In the genomic region with DNA sequence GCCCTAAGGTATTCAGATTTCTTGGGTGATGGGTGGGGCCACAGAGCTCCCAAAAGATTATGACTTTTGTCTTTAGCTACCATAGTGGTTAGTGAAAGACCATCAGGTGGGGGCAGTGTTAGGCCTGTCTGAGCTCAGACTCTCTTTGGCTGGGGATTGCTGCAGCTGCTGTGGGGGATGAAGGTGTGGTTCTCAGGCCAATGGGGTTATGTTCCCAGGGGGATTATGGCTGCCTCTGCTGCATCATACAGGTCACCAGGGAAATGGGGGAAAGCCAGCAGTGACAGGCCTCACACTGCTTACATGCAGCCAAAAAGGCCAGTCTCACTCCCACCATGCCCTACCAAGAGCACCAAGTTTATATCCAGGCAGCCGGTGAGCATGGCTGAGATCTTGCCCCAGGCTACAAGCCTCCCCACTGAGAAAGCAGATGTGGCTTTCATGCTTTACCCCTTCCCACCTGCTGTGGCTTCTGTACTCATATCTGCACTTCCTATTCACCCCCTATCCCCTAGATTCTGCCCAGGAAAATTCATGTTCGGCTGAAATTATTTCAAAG, we compare ENCODE assay signal across 1 cellular context.
TF ChIP-seq lines count a peak whose summit lies in the region.

No MANE protein-coding gene starts in this region.

TF ChIP-seq in GM12878, 131 proteins besides CTCF, POLR2A, EP300 and RAD21 (continued from another document and continues in another):
- TF ChIP-seq, protein P1, sequence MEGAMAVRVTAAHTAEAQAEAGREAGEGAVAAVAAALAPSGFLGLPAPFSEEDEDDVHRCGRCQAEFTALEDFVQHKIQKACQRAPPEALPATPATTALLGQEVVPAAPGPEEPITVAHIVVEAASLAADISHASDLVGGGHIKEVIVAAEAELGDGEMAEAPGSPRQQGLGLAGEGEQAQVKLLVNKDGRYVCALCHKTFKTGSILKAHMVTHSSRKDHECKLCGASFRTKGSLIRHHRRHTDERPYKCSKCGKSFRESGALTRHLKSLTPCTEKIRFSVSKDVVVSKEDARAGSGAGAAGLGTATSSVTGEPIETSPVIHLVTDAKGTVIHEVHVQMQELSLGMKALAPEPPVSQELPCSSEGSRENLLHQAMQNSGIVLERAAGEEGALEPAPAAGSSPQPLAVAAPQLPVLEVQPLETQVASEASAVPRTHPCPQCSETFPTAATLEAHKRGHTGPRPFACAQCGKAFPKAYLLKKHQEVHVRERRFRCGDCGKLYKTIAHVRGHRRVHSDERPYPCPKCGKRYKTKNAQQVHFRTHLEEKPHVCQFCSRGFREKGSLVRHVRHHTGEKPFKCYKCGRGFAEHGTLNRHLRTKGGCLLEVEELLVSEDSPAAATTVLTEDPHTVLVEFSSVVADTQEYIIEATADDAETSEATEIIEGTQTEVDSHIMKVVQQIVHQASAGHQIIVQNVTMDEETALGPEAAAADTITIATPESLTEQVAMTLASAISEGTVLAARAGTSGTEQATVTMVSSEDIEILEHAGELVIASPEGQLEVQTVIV (IDR thresholded peaks at IDR 0.05; ENCODE audit: borderline replicate concordance, partially characterized antibody), result no peak
- TF ChIP-seq STAT1 (conservative IDR thresholded peaks at IDR 0.05) (no peak), SIX5 (IDR thresholded peaks at IDR 0.05; ENCODE audit: low read depth, low read length, severe bottlenecking) (no peak), CBFB (IDR thresholded peaks at IDR 0.05; ENCODE audit: low read depth) (0 out of 2 replicates have a peak, but pooled peaks have one; percentile 65), TBL1XR1 (IDR thresholded peaks at IDR 0.05; ENCODE audit: low read depth, low read length) (0 out of 2 replicates have a peak, but pooled peaks have one; percentile 67), IKZF1 (conservative IDR thresholded peaks at IDR 0.05) (peak; percentile 84), SMAD5 (IDR thresholded peaks at IDR 0.05; ENCODE audit: low read depth) (no peak), BHLHE40 (IDR thresholded peaks at IDR 0.05; ENCODE audit: borderline replicate concordance in 1 of 2, low read depth in 2 of 2, low read length in 1 of 2) (peak; percentile 34 to 57; a peak in 2 of 4 replicates), EED (IDR thresholded peaks at IDR 0.05; ENCODE audit: low read depth) (peak; percentile 86), SIN3A (IDR thresholded peaks at IDR 0.05; ENCODE audit: low read depth, low read length) (no peak), HDAC6 (IDR thresholded peaks at IDR 0.05; ENCODE audit: unreplicated experiment) (no peak), DPF2 (IDR thresholded peaks at IDR 0.05) (peak; percentile 93), IRF4 (IDR thresholded peaks at IDR 0.05; ENCODE audit: low read depth, low read length) (peak; percentile 79), MTA2 (IDR thresholded peaks at IDR 0.05; ENCODE audit: low read depth) (peak; percentile 75), RFX5 (IDR thresholded peaks at IDR 0.05; ENCODE audit: low read depth, low read length) (no peak), PAX8 (IDR thresholded peaks at IDR 0.05) (no peak), CHD2 (IDR thresholded peaks at IDR 0.05; ENCODE audit: borderline replicate concordance, low read depth, low read length) (peak; percentile 40; the same call in 1 of the 2 replicates), SPI1 (IDR thresholded peaks at IDR 0.05; ENCODE audit: borderline replicate concordance, insufficient read depth, low read depth, low read length) (peak; percentile 59; the same call in 1 of the 2 replicates), WRNIP1 (IDR thresholded peaks at IDR 0.05; ENCODE audit: borderline replicate concordance, low read depth, low read length) (no peak), BMI1 (IDR thresholded peaks at IDR 0.05; ENCODE audit: borderline replicate concordance) (0 out of 2 replicates have a peak, but pooled peaks have one; percentile 39), NRF1 (conservative IDR thresholded peaks at IDR 0.05; ENCODE audit: low read depth, low read length) (no peak), NR2C1 (IDR thresholded peaks at IDR 0.05) (peak; percentile 37), CREB1 (IDR thresholded peaks at IDR 0.05; ENCODE audit: low read depth) (0 out of 2 replicates have a peak, but pooled peaks have one; percentile 12), POU2F2 (IDR thresholded peaks at IDR 0.05; ENCODE audit: borderline replicate concordance, low read depth, low read length) (0 out of 3 replicates have a peak, but pooled peaks have one; percentile 10), CHD4 (IDR thresholded peaks at IDR 0.05) (no peak), CBX3 (IDR thresholded peaks at IDR 0.05; ENCODE audit: borderline replicate concordance, low read depth) (no peak), HDAC2 (IDR thresholded peaks at IDR 0.05) (no peak), ZNF207 (IDR thresholded peaks at IDR 0.05; ENCODE audit: borderline replicate concordance) (no peak), SUZ12 (IDR thresholded peaks at IDR 0.05; ENCODE audit: unreplicated experiment) (no peak), CBX5 (IDR thresholded peaks at IDR 0.05; ENCODE audit: low read depth) (no peak), KAT2A (conservative IDR thresholded peaks at IDR 0.05; ENCODE audit: control insufficient read depth, low read depth, low read length) (no peak), MXI1 (IDR thresholded peaks at IDR 0.05; ENCODE audit: low read depth, low read length) (no peak), EGR1 (IDR thresholded peaks at IDR 0.05; ENCODE audit: borderline replicate concordance in 1 of 2, low read depth in 2 of 2, low read length in 2 of 2) (no peak), IKZF2 (IDR thresholded peaks at IDR 0.05) (peak; percentile 75 to 84; a peak in 3 of 4 replicates), KDM1A (IDR thresholded peaks at IDR 0.05; ENCODE audit: borderline replicate concordance) (no peak), ZNF622 (IDR thresholded peaks at IDR 0.05) (no peak), ZNF217 (IDR thresholded peaks at IDR 0.05) (no peak)
- TF ChIP-seq, protein P2, sequence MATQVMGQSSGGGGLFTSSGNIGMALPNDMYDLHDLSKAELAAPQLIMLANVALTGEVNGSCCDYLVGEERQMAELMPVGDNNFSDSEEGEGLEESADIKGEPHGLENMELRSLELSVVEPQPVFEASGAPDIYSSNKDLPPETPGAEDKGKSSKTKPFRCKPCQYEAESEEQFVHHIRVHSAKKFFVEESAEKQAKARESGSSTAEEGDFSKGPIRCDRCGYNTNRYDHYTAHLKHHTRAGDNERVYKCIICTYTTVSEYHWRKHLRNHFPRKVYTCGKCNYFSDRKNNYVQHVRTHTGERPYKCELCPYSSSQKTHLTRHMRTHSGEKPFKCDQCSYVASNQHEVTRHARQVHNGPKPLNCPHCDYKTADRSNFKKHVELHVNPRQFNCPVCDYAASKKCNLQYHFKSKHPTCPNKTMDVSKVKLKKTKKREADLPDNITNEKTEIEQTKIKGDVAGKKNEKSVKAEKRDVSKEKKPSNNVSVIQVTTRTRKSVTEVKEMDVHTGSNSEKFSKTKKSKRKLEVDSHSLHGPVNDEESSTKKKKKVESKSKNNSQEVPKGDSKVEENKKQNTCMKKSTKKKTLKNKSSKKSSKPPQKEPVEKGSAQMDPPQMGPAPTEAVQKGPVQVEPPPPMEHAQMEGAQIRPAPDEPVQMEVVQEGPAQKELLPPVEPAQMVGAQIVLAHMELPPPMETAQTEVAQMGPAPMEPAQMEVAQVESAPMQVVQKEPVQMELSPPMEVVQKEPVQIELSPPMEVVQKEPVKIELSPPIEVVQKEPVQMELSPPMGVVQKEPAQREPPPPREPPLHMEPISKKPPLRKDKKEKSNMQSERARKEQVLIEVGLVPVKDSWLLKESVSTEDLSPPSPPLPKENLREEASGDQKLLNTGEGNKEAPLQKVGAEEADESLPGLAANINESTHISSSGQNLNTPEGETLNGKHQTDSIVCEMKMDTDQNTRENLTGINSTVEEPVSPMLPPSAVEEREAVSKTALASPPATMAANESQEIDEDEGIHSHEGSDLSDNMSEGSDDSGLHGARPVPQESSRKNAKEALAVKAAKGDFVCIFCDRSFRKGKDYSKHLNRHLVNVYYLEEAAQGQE (IDR thresholded peaks at IDR 0.05; ENCODE audit: low read depth, low read length), result no peak
- TF ChIP-seq, protein P3, sequence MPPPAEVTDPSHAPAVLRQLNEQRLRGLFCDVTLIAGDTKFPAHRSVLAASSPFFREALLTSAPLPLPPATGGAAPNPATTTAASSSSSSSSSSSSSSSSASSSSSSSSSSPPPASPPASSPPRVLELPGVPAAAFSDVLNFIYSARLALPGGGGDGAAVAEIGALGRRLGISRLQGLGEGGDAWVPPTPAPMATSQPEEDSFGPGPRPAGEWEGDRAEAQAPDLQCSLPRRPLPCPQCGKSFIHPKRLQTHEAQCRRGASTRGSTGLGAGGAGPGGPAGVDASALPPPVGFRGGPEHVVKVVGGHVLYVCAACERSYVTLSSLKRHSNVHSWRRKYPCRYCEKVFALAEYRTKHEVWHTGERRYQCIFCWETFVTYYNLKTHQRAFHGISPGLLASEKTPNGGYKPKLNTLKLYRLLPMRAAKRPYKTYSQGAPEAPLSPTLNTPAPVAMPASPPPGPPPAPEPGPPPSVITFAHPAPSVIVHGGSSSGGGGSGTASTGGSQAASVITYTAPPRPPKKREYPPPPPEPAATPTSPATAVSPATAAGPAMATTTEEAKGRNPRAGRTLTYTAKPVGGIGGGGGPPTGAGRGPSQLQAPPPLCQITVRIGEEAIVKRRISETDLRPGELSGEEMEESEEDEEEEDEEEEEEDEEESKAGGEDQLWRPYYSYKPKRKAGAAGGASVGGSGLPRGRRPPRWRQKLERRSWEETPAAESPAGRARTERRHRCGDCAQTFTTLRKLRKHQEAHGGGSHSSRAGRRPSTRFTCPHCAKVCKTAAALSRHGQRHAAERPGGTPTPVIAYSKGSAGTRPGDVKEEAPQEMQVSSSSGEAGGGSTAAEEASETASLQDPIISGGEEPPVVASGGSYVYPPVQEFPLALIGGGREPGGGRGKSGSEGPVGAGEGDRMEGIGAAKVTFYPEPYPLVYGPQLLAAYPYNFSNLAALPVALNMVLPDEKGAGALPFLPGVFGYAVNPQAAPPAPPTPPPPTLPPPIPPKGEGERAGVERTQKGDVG (CRISPR knock-in tag; IDR thresholded peaks at IDR 0.05), result no peak
- TF ChIP-seq, protein P4, sequence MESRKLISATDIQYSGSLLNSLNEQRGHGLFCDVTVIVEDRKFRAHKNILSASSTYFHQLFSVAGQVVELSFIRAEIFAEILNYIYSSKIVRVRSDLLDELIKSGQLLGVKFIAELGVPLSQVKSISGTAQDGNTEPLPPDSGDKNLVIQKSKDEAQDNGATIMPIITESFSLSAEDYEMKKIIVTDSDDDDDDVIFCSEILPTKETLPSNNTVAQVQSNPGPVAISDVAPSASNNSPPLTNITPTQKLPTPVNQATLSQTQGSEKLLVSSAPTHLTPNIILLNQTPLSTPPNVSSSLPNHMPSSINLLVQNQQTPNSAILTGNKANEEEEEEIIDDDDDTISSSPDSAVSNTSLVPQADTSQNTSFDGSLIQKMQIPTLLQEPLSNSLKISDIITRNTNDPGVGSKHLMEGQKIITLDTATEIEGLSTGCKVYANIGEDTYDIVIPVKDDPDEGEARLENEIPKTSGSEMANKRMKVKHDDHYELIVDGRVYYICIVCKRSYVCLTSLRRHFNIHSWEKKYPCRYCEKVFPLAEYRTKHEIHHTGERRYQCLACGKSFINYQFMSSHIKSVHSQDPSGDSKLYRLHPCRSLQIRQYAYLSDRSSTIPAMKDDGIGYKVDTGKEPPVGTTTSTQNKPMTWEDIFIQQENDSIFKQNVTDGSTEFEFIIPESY (IDR thresholded peaks at IDR 0.05), result no peak
- TF ChIP-seq, protein P5, sequence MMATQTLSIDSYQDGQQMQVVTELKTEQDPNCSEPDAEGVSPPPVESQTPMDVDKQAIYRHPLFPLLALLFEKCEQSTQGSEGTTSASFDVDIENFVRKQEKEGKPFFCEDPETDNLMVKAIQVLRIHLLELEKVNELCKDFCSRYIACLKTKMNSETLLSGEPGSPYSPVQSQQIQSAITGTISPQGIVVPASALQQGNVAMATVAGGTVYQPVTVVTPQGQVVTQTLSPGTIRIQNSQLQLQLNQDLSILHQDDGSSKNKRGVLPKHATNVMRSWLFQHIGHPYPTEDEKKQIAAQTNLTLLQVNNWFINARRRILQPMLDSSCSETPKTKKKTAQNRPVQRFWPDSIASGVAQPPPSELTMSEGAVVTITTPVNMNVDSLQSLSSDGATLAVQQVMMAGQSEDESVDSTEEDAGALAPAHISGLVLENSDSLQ (IDR thresholded peaks at IDR 0.05), result peak; percentile 51; the same call in 1 of the 2 replicates
- TF ChIP-seq, protein P6, sequence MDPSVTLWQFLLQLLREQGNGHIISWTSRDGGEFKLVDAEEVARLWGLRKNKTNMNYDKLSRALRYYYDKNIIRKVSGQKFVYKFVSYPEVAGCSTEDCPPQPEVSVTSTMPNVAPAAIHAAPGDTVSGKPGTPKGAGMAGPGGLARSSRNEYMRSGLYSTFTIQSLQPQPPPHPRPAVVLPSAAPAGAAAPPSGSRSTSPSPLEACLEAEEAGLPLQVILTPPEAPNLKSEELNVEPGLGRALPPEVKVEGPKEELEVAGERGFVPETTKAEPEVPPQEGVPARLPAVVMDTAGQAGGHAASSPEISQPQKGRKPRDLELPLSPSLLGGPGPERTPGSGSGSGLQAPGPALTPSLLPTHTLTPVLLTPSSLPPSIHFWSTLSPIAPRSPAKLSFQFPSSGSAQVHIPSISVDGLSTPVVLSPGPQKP (IDR thresholded peaks at IDR 0.05; ENCODE audit: low read depth, low read length), result no peak
- TF ChIP-seq, protein P7, sequence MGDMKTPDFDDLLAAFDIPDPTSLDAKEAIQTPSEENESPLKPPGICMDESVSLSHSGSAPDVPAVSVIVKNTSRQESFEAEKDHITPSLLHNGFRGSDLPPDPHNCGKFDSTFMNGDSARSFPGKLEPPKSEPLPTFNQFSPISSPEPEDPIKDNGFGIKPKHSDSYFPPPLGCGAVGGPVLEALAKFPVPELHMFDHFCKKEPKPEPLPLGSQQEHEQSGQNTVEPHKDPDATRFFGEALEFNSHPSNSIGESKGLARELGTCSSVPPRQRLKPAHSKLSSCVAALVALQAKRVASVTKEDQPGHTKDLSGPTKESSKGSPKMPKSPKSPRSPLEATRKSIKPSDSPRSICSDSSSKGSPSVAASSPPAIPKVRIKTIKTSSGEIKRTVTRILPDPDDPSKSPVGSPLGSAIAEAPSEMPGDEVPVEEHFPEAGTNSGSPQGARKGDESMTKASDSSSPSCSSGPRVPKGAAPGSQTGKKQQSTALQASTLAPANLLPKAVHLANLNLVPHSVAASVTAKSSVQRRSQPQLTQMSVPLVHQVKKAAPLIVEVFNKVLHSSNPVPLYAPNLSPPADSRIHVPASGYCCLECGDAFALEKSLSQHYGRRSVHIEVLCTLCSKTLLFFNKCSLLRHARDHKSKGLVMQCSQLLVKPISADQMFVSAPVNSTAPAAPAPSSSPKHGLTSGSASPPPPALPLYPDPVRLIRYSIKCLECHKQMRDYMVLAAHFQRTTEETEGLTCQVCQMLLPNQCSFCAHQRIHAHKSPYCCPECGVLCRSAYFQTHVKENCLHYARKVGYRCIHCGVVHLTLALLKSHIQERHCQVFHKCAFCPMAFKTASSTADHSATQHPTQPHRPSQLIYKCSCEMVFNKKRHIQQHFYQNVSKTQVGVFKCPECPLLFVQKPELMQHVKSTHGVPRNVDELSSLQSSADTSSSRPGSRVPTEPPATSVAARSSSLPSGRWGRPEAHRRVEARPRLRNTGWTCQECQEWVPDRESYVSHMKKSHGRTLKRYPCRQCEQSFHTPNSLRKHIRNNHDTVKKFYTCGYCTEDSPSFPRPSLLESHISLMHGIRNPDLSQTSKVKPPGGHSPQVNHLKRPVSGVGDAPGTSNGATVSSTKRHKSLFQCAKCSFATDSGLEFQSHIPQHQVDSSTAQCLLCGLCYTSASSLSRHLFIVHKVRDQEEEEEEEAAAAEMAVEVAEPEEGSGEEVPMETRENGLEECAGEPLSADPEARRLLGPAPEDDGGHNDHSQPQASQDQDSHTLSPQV (IDR thresholded peaks at IDR 0.05), result peak; percentile 33; the same call in 1 of the 2 replicates
